In the genomic region with DNA sequence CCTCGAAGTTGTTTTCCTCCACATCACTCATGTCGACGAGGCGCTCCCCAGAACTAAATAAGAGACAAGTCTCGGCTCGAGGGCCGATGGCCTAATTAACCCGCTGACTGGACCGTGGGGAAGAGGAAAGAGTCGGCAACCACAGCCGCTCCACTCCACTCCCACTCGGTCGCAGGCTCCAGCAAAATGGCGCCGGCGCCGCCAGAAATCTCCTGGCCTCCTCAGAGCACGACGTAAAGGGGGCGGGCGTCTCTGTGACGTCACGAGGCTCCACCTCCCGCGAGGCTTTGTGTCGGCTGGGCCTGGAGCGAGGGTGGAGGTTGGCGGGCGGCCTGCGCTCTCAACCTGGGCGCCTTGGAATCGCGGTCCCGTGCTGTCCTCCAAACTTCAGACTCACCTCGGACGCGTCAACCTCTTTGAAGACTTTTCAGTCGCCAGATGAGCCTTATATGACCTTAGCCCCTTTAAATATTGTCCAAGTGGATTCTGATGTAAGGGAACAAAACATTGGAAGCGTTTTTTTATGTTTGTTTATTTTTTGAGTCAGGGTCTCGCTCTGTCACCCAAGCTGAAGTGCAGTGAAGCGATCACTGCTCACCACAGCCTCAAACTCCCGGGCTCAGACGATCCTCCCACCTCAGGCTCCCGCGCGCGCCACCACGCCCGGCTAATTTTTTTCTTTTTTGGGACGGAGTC, we compare ENCODE assay signal across 1 cellular context.
TF ChIP-seq lines count a peak whose summit lies in the region.

A gene (minus strand): TSS at position 188 of the 696 bp plus-strand sequence. CDS start 157 bp downstream, at position 31.

TF ChIP-seq in K562, 482 proteins besides CTCF, POLR2A, EP300 and RAD21 (continued from another document and continues in another):
- TF ChIP-seq, protein P1, sequence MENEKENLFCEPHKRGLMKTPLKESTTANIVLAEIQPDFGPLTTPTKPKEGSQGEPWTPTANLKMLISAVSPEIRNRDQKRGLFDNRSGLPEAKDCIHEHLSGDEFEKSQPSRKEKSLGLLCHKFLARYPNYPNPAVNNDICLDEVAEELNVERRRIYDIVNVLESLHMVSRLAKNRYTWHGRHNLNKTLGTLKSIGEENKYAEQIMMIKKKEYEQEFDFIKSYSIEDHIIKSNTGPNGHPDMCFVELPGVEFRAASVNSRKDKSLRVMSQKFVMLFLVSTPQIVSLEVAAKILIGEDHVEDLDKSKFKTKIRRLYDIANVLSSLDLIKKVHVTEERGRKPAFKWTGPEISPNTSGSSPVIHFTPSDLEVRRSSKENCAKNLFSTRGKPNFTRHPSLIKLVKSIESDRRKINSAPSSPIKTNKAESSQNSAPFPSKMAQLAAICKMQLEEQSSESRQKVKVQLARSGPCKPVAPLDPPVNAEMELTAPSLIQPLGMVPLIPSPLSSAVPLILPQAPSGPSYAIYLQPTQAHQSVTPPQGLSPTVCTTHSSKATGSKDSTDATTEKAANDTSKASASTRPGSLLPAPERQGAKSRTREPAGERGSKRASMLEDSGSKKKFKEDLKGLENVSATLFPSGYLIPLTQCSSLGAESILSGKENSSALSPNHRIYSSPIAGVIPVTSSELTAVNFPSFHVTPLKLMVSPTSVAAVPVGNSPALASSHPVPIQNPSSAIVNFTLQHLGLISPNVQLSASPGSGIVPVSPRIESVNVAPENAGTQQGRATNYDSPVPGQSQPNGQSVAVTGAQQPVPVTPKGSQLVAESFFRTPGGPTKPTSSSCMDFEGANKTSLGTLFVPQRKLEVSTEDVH (IDR thresholded peaks at IDR 0.05; ENCODE audit: low read depth, partially characterized antibody) = peak; percentile 14
- TF ChIP-seq, protein P2, sequence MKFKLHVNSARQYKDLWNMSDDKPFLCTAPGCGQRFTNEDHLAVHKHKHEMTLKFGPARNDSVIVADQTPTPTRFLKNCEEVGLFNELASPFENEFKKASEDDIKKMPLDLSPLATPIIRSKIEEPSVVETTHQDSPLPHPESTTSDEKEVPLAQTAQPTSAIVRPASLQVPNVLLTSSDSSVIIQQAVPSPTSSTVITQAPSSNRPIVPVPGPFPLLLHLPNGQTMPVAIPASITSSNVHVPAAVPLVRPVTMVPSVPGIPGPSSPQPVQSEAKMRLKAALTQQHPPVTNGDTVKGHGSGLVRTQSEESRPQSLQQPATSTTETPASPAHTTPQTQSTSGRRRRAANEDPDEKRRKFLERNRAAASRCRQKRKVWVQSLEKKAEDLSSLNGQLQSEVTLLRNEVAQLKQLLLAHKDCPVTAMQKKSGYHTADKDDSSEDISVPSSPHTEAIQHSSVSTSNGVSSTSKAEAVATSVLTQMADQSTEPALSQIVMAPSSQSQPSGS (CRISPR knock-in tag; IDR thresholded peaks at IDR 0.05) = no peak
- TF ChIP-seq, protein P3, sequence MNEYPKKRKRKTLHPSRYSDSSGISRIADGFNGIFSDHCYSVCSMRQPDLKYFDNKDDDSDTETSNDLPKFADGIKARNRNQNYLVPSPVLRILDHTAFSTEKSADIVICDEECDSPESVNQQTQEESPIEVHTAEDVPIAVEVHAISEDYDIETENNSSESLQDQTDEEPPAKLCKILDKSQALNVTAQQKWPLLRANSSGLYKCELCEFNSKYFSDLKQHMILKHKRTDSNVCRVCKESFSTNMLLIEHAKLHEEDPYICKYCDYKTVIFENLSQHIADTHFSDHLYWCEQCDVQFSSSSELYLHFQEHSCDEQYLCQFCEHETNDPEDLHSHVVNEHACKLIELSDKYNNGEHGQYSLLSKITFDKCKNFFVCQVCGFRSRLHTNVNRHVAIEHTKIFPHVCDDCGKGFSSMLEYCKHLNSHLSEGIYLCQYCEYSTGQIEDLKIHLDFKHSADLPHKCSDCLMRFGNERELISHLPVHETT (CRISPR knock-in tag; conservative IDR thresholded peaks at IDR 0.05 in 1 of 2, IDR thresholded peaks at IDR 0.05 in 1 of 2) = no peak
- no peak for TF ChIP-seq EZH2 (IDR thresholded peaks at IDR 0.05; ENCODE audit: borderline replicate concordance, low read depth, low read length)
- no peak for TF ChIP-seq RBM17 (IDR thresholded peaks at IDR 0.05; ENCODE audit: borderline replicate concordance, low read depth, low read length)
- TF ChIP-seq, protein P4, sequence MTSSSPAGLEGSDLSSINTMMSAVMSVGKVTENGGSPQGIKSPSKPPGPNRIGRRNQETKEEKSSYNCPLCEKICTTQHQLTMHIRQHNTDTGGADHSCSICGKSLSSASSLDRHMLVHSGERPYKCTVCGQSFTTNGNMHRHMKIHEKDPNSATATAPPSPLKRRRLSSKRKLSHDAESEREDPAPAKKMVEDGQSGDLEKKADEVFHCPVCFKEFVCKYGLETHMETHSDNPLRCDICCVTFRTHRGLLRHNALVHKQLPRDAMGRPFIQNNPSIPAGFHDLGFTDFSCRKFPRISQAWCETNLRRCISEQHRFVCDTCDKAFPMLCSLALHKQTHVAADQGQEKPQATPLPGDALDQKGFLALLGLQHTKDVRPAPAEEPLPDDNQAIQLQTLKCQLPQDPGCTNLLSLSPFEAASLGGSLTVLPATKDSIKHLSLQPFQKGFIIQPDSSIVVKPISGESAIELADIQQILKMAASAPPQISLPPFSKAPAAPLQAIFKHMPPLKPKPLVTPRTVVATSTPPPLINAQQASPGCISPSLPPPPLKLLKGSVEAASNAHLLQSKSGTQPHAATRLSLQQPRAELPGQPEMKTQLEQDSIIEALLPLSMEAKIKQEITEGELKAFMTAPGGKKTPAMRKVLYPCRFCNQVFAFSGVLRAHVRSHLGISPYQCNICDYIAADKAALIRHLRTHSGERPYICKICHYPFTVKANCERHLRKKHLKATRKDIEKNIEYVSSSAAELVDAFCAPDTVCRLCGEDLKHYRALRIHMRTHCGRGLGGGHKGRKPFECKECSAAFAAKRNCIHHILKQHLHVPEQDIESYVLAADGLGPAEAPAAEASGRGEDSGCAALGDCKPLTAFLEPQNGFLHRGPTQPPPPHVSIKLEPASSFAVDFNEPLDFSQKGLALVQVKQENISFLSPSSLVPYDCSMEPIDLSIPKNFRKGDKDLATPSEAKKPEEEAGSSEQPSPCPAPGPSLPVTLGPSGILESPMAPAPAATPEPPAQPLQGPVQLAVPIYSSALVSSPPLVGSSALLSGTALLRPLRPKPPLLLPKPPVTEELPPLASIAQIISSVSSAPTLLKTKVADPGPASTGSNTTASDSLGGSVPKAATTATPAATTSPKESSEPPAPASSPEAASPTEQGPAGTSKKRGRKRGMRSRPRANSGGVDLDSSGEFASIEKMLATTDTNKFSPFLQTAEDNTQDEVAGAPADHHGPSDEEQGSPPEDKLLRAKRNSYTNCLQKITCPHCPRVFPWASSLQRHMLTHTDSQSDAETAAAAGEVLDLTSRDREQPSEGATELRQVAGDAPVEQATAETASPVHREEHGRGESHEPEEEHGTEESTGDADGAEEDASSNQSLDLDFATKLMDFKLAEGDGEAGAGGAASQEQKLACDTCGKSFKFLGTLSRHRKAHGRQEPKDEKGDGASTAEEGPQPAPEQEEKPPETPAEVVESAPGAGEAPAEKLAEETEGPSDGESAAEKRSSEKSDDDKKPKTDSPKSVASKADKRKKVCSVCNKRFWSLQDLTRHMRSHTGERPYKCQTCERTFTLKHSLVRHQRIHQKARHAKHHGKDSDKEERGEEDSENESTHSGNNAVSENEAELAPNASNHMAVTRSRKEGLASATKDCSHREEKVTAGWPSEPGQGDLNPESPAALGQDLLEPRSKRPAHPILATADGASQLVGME (CRISPR knock-in tag; IDR thresholded peaks at IDR 0.05) = no peak
- no peak for TF ChIP-seq ZFP36 (IDR thresholded peaks at IDR 0.05; ENCODE audit: low read depth, low read length, partially characterized antibody)
- TF ChIP-seq, protein P5, sequence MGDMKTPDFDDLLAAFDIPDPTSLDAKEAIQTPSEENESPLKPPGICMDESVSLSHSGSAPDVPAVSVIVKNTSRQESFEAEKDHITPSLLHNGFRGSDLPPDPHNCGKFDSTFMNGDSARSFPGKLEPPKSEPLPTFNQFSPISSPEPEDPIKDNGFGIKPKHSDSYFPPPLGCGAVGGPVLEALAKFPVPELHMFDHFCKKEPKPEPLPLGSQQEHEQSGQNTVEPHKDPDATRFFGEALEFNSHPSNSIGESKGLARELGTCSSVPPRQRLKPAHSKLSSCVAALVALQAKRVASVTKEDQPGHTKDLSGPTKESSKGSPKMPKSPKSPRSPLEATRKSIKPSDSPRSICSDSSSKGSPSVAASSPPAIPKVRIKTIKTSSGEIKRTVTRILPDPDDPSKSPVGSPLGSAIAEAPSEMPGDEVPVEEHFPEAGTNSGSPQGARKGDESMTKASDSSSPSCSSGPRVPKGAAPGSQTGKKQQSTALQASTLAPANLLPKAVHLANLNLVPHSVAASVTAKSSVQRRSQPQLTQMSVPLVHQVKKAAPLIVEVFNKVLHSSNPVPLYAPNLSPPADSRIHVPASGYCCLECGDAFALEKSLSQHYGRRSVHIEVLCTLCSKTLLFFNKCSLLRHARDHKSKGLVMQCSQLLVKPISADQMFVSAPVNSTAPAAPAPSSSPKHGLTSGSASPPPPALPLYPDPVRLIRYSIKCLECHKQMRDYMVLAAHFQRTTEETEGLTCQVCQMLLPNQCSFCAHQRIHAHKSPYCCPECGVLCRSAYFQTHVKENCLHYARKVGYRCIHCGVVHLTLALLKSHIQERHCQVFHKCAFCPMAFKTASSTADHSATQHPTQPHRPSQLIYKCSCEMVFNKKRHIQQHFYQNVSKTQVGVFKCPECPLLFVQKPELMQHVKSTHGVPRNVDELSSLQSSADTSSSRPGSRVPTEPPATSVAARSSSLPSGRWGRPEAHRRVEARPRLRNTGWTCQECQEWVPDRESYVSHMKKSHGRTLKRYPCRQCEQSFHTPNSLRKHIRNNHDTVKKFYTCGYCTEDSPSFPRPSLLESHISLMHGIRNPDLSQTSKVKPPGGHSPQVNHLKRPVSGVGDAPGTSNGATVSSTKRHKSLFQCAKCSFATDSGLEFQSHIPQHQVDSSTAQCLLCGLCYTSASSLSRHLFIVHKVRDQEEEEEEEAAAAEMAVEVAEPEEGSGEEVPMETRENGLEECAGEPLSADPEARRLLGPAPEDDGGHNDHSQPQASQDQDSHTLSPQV (IDR thresholded peaks at IDR 0.05) = 0 out of 2 replicates have a peak, but pooled peaks have one; percentile 54
- no peak for TF ChIP-seq MEF2A (IDR thresholded peaks at IDR 0.05; ENCODE audit: control insufficient read depth, low read depth, low read length)
- no peak for TF ChIP-seq MCM3 (IDR thresholded peaks at IDR 0.05)
- TF ChIP-seq E2F3 (CRISPR knock-in tag; IDR thresholded peaks at IDR 0.05) = no peak
- no peak for TF ChIP-seq GATAD2B (IDR thresholded peaks at IDR 0.05; ENCODE audit: borderline replicate concordance)
- TF ChIP-seq, protein P6, sequence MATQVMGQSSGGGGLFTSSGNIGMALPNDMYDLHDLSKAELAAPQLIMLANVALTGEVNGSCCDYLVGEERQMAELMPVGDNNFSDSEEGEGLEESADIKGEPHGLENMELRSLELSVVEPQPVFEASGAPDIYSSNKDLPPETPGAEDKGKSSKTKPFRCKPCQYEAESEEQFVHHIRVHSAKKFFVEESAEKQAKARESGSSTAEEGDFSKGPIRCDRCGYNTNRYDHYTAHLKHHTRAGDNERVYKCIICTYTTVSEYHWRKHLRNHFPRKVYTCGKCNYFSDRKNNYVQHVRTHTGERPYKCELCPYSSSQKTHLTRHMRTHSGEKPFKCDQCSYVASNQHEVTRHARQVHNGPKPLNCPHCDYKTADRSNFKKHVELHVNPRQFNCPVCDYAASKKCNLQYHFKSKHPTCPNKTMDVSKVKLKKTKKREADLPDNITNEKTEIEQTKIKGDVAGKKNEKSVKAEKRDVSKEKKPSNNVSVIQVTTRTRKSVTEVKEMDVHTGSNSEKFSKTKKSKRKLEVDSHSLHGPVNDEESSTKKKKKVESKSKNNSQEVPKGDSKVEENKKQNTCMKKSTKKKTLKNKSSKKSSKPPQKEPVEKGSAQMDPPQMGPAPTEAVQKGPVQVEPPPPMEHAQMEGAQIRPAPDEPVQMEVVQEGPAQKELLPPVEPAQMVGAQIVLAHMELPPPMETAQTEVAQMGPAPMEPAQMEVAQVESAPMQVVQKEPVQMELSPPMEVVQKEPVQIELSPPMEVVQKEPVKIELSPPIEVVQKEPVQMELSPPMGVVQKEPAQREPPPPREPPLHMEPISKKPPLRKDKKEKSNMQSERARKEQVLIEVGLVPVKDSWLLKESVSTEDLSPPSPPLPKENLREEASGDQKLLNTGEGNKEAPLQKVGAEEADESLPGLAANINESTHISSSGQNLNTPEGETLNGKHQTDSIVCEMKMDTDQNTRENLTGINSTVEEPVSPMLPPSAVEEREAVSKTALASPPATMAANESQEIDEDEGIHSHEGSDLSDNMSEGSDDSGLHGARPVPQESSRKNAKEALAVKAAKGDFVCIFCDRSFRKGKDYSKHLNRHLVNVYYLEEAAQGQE (CRISPR knock-in tag; IDR thresholded peaks at IDR 0.05; ENCODE audit: low read depth) = no peak
- no peak for TF ChIP-seq CHD4 (IDR thresholded peaks at IDR 0.05; ENCODE audit: insufficient read depth, insufficient replicate concordance, low read depth, low read length, poor library complexity, severe bottlenecking)
- peak; percentile 67 for TF ChIP-seq NFIC (IDR thresholded peaks at IDR 0.05)
- TF ChIP-seq KDM2B (CRISPR knock-in tag; IDR thresholded peaks at IDR 0.05) = no peak
- peak; percentile 86 for TF ChIP-seq BRD9 (IDR thresholded peaks at IDR 0.05; ENCODE audit: low read depth, partially characterized antibody)
- TF ChIP-seq, protein P7, sequence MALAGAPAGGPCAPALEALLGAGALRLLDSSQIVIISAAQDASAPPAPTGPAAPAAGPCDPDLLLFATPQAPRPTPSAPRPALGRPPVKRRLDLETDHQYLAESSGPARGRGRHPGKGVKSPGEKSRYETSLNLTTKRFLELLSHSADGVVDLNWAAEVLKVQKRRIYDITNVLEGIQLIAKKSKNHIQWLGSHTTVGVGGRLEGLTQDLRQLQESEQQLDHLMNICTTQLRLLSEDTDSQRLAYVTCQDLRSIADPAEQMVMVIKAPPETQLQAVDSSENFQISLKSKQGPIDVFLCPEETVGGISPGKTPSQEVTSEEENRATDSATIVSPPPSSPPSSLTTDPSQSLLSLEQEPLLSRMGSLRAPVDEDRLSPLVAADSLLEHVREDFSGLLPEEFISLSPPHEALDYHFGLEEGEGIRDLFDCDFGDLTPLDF (CRISPR knock-in tag; IDR thresholded peaks at IDR 0.05) = no peak
- TF ChIP-seq ZNF134 (CRISPR knock-in tag; conservative IDR thresholded peaks at IDR 0.05) = no peak; the same call in 1 of the 2 replicates
- no peak; the same call in 1 of the 2 replicates for TF ChIP-seq KAT7 (CRISPR knock-in tag; IDR thresholded peaks at IDR 0.05; ENCODE audit: borderline replicate concordance)
- 0 out of 2 replicates have a peak, but pooled peaks have one; percentile 60 for TF ChIP-seq ZNF165 (CRISPR knock-in tag; IDR thresholded peaks at IDR 0.05; ENCODE audit: borderline replicate concordance)
- no peak for TF ChIP-seq ZNF707 (CRISPR knock-in tag; conservative IDR thresholded peaks at IDR 0.05)
- TF ChIP-seq ATF1 (CRISPR knock-in tag; IDR thresholded peaks at IDR 0.05) = peak; percentile 77
- TF ChIP-seq ATF1 (tag; IDR thresholded peaks at IDR 0.05) = peak; percentile 99
- TF ChIP-seq CBX8 (IDR thresholded peaks at IDR 0.05; ENCODE audit: borderline replicate concordance, extremely low read depth, low read depth, low read length, poor library complexity, severe bottlenecking) = no peak
